ENCODE assay signal across 8 cellular contexts in genomic region chr7:137846588-137847417, GRCh38. TPM values are rescaled to one million over a fixed set of nuclear protein-coding genes. Genes with fewer than 3 reads are reported as not detected.
DNase-seq lines count a peak whose midpoint lies in the region; ATAC-seq, FAIRE-seq and TF ChIP-seq lines count a peak whose summit lies in the region.

TSS of gene DGKI (minus strand) at chr7:137846974.

- H3K36me3 ChIP-seq in astrocyte (ENCODE audit: insufficient read depth, low read length) (peaks cover 3% of the 10 kb centered on the region), iPS DF 6.9 (ENCODE audit: control insufficient read depth, insufficient read depth, low read length) (no peaks in the 10 kb centered on the region), gastrocnemius medialis (no peaks in the 10 kb centered on the region)

- H3K9me3 ChIP-seq in astrocyte (ENCODE audit: insufficient read depth, low read depth, low read length) (no peaks in the 10 kb centered on the region), iPS DF 6.9 (ENCODE audit: control insufficient read depth, insufficient read depth, low read length) (no peaks in the 10 kb centered on the region; the same call in 1 of the 2 replicates), gastrocnemius medialis (no peaks in the 10 kb centered on the region)

- H3K9me3 Mint-ChIP-seq in astrocyte (ENCODE audit: unreplicated experiment) = no peaks in the 10 kb centered on the region

- H3K4me3 Mint-ChIP-seq in astrocyte (ENCODE audit: unreplicated experiment) = peak within 1 kb of the TSS; percentile 79

- H3K27me3 Mint-ChIP-seq in astrocyte (ENCODE audit: low read depth, unreplicated experiment) = peaks cover 13% of the 10 kb centered on the region

- H3K4me1 ChIP-seq in astrocyte (ENCODE audit: insufficient read depth, low read length) (peaks cover 26% of the 10 kb centered on the region), iPS DF 6.9 (ENCODE audit: control insufficient read depth, insufficient read depth, low read length) (no peaks in the 10 kb centered on the region), gastrocnemius medialis (peaks cover 5 to 6% of the 10 kb centered on the region in 2 donors)

- H2AFZ ChIP-seq in astrocyte (ENCODE audit: low read depth, low read length) = peak within 1 kb of the TSS; percentile 53

- H3K9ac ChIP-seq in astrocyte (ENCODE audit: low read length) = peak within 1 kb of the TSS; percentile 61

- whole genome bisulfite sequencing in iPS DF 6.9 (ENCODE audit: insufficient coverage, insufficient read length) = no CpG with 5 or more reads among the region's 93 CpGs

- no peak for TF ChIP-seq POLR2A in gastrocnemius medialis (IDR thresholded peaks at IDR 0.05)

- H4K20me1 ChIP-seq in astrocyte (ENCODE audit: insufficient read depth, low read length) = no peaks in the 10 kb centered on the region

- intact Hi-C loops in gastrocnemius medialis (cut with DNase I; ENCODE audit: low total_unique reads) = no loop called here

- H3K36me3 Mint-ChIP-seq in astrocyte (ENCODE audit: low read depth, unreplicated experiment) = peaks cover 13% of the 10 kb centered on the region

- TF ChIP-seq CTCF in astrocyte (IDR thresholded peaks at IDR 0.05; ENCODE audit: insufficient read depth, low read depth, low read length) (no peak), gastrocnemius medialis (IDR thresholded peaks at IDR 0.05 in 4 of 5, conservative IDR thresholded peaks at IDR 0.05 in 1 of 5) (no peak)

- H3K4me3 ChIP-seq in astrocyte (ENCODE audit: insufficient read depth, low read depth, low read length) = peak within 1 kb of the TSS; percentile 46
- H3K4me3 ChIP-seq in iPS DF 6.9 (ENCODE audit: low read length) = peak within 1 kb of the TSS; percentile 46; the same call in 1 of the 2 replicates
- H3K4me3 ChIP-seq in gastrocnemius medialis = peak within 1 kb of the TSS; percentile 21 to 50 (median 28)

- peak within 1 kb of the TSS; percentile 5 for H3K27ac Mint-ChIP-seq in astrocyte (ENCODE audit: unreplicated experiment)

- no peaks in the 10 kb centered on the region for H3K79me2 ChIP-seq in astrocyte (ENCODE audit: insufficient read depth, low read length)

- in situ Hi-C loops in gastrocnemius medialis (cut with MboI; ENCODE audit: low sequenced_read_pairs in 4 of 4) = no loop called here

- no peaks in the 10 kb centered on the region for H3K27me3 ChIP-seq in astrocyte (ENCODE audit: insufficient read depth, low read length)
- peaks cover 27% of the 10 kb centered on the region for H3K27me3 ChIP-seq in iPS DF 6.9 (ENCODE audit: control insufficient read depth, insufficient read depth, low read length)
- peaks cover 31 to 35% (median 32%) of the 10 kb centered on the region in 3 donors for H3K27me3 ChIP-seq in gastrocnemius medialis

- no peak for ATAC-seq in gastrocnemius medialis
- ATAC-seq in GM21786 (IDR thresholded peaks at IDR 0.05; ENCODE audit: unreplicated experiment) = no peak
- no peak for ATAC-seq in HG03196 (IDR thresholded peaks at IDR 0.05; ENCODE audit: unreplicated experiment)

- H3K4me2 ChIP-seq in astrocyte (ENCODE audit: low read length) = peak within 1 kb of the TSS; percentile 83

- peak; percentile 8 for DNase-seq in stimulated activated CD4-positive, alpha-beta T cell treated with anti-CD3 and anti-CD28 coated beads, Interleukin-4, amount 100 ng/mL, for 1 hour
- DNase-seq in stimulated activated CD4-positive, alpha-beta T cell treated with anti-CD3 and anti-CD28 coated beads, Interleukin-4, amount 100 ng/mL, for 24 hours = no peak
- DNase-seq in HuH-7 (ENCODE audit: low spot score) = peak; percentile 22
- no peak for DNase-seq in astrocyte (ENCODE audit: low read depth)
- DNase-seq in iPS DF 6.9 (ENCODE audit: low read depth, low spot score) = no peak
- DNase-seq in gastrocnemius medialis = no peak

- FAIRE-seq in astrocyte (lab: Jason Lieb, UNC) = no peak

- H3K27ac ChIP-seq in astrocyte (ENCODE audit: low read depth, low read length) (no peak within 1 kb of the TSS), iPS DF 6.9 (ENCODE audit: low read length) (no peak within 1 kb of the TSS), gastrocnemius medialis (no peak within 1 kb of the TSS)

- H3K4me1 Mint-ChIP-seq in astrocyte (ENCODE audit: low read depth, unreplicated experiment) = peaks cover 21% of the 10 kb centered on the region

RNA-seq across cellular contexts. Expression of gene DGKI, which starts in this region (rescaled TPM):
- total RNA-seq in astrocyte (6.3 and 7.5 TPM in 2 replicates), gastrocnemius medialis (1 to 10 TPM in 1 of 4 donors, under 1 TPM in 2, not detected in 1; 0.02 to 1.8 (median 0.07) TPM)

Comparison
In these comparisons a context has a peak if more than half of its experiments do, and no peak if none do; other contexts are left out.
1. DNase-seq: peak in stimulated activated CD4-positive, alpha-beta T cell treated with anti-CD3 and anti-CD28 coated beads, Interleukin-4, amount 100 ng/mL, for 1 hour (single experiment) and HuH-7 (single experiment); none in stimulated activated CD4-positive, alpha-beta T cell treated with anti-CD3 and anti-CD28 coated beads, Interleukin-4, amount 100 ng/mL, for 24 hours (single experiment), astrocyte (single experiment), iPS DF 6.9 (single experiment) and gastrocnemius medialis (0 of 2).
2. Peak in every context shown above with its lines, with median percentiles within 50 percentile points of each other: H3K4me3 ChIP-seq.